Comparison of ENCODE assay signal across 17 cellular contexts in genomic region chr7:105325225-105325904, GRCh38.
DNase-seq lines count a peak whose midpoint lies in the region; ATAC-seq and TF ChIP-seq lines count a peak whose summit lies in the region.
"Had no signal": no experiment of that assay in that cellular context is flagged by ENCODE, and none has a peak within 500 bp of the region (broad histone marks: within the 10 kb centered on the region; RNA-seq: fewer than 3 reads in every experiment).

No MANE protein-coding gene starts in this region.

- no peaks in the 10 kb centered on the region; the same call in 1 of the 2 replicates for H3K4me1 ChIP-seq in GM23338 (ENCODE audit: insufficient read depth)
- H3K4me1 ChIP-seq: HAP-1 had no signal

- H3K36me3 ChIP-seq in GM23338 (ENCODE audit: insufficient read depth) = no peaks in the 10 kb centered on the region
- H3K36me3 ChIP-seq: HAP-1, left ventricle myocardium inferior, neural progenitor cell had no signal

- peak overlapping the region; percentile 39; the same call in 1 of the 2 replicates for H3K27ac ChIP-seq in GM23338 (ENCODE audit: low read depth)
- H3K27ac ChIP-seq: C4-2B, left ventricle myocardium inferior, neural progenitor cell had no signal

- no peak overlapping the region for H3K4me2 ChIP-seq in GM23338
- H3K4me2 ChIP-seq: neural progenitor cell had no signal

- H3K4me3 Mint-ChIP-seq in GM23338 = no peak overlapping the region
- H3K4me3 Mint-ChIP-seq in naive B cell = no peak overlapping the region
- H3K4me3 Mint-ChIP-seq in activated CD4-positive, alpha-beta T cell treated with anti-CD3 and anti-CD28 coated beads, Interleukin-2, amount 10 ng/mL, durations not matched to agents 24 days and 14 days = no peak overlapping the region
- H3K4me3 Mint-ChIP-seq: activated T-cell treated with anti-CD3 and anti-CD28 coated beads, Interleukin-2, amount 50 U/mL, for 72 hours; neural progenitor cell had no signal

- no peaks in the 10 kb centered on the region for H3K4me1 Mint-ChIP-seq in GM23338
- H3K4me1 Mint-ChIP-seq in naive B cell = peaks cover 40 to 70% (median 47%) of the 10 kb centered on the region in 3 donors
- H3K4me1 Mint-ChIP-seq in activated CD4-positive, alpha-beta T cell treated with anti-CD3 and anti-CD28 coated beads, Interleukin-2, amount 10 ng/mL, durations not matched to agents 24 days and 14 days = peaks cover 19% of the 10 kb centered on the region

- H3K27me3 ChIP-seq in GM23338 (ENCODE audit: insufficient read depth) = no peaks in the 10 kb centered on the region
- H3K27me3 ChIP-seq: neural progenitor cell had no signal

- H3K27me3 Mint-ChIP-seq in GM23338 (ENCODE audit: insufficient read depth, low read depth, poor library complexity) (peaks cover 5% of the 10 kb centered on the region), naive B cell (no peaks in the 10 kb centered on the region)
- no peaks in the 10 kb centered on the region for H3K27me3 Mint-ChIP-seq in activated CD4-positive, alpha-beta T cell treated with anti-CD3 and anti-CD28 coated beads, Interleukin-2, amount 10 ng/mL, durations not matched to agents 24 days and 14 days

- no peak for TF ChIP-seq CTCF in GM23338 (conservative IDR thresholded peaks at IDR 0.05; ENCODE audit: low read depth in 2 of 2)

- no peak for DNase-seq in GM23338 (ENCODE audit: low spot score)
- DNase-seq in KBM-7 = peak; percentile 40
- DNase-seq in naive B cell = peak; percentile 27
- DNase-seq in activated CD4-positive, alpha-beta T cell treated with anti-CD3 and anti-CD28 coated beads, Interleukin-2, amount 10 ng/mL, durations not matched to agents 24 days and 14 days = no peak
- no peak for DNase-seq in NCI-H2107 treated with DMSO at 0.1 percent for 48 hours (lab: John Stamatoyannopoulos, UW; ENCODE audit: unreplicated experiment)
- DNase-seq in NCI-H146 treated with DMSO at 0.1 percent for 48 hours (lab: John Stamatoyannopoulos, UW; ENCODE audit: unreplicated experiment) = no peak
- DNase-seq: activated T-cell treated with anti-CD3 and anti-CD28 coated beads, Interleukin-2, amount 50 U/mL, for 72 hours; amniotic stem cell; cortex of kidney; hypothalamus; left ventricle myocardium inferior; NCI-H2081 had no signal

- no peaks in the 10 kb centered on the region; the same call in 1 of the 2 replicates for H3K9me2 ChIP-seq in GM23338 (ENCODE audit: insufficient read depth)

- H3K79me2 ChIP-seq in GM23338 (replicated peaks; ENCODE audit: insufficient read depth) = peaks cover 99% of the 10 kb centered on the region

- peak; percentile 68 for ATAC-seq in GM18867 (IDR thresholded peaks at IDR 0.05; ENCODE audit: unreplicated experiment)
- no peak for ATAC-seq in GM23338
- ATAC-seq in naive B cell (ENCODE audit: low read depth in 2 of 2) = peak; percentile 73 to 74
- ATAC-seq in HG03457 (IDR thresholded peaks at IDR 0.05; ENCODE audit: unreplicated experiment) = no peak
- ATAC-seq: activated T-cell treated with anti-CD3 and anti-CD28 coated beads, Interleukin-2, amount 50 U/mL, for 72 hours had no signal

- intact Hi-C loops in activated CD4-positive, alpha-beta T cell treated with anti-CD3 and anti-CD28 coated beads, Interleukin-2, amount 10 ng/mL, durations not matched to agents 24 days and 14 days (cut with micrococcal nuclease) = no loop called here

- H4K20me1 ChIP-seq in GM23338 (replicated peaks; ENCODE audit: insufficient read depth) = peaks cover 42% of the 10 kb centered on the region

- peaks cover 6% of the 10 kb centered on the region; the same call in 2 of the 3 replicates for H3K36me3 Mint-ChIP-seq in GM23338 (ENCODE audit: low read depth)
- no peaks in the 10 kb centered on the region for H3K36me3 Mint-ChIP-seq in naive B cell
- H3K36me3 Mint-ChIP-seq in activated CD4-positive, alpha-beta T cell treated with anti-CD3 and anti-CD28 coated beads, Interleukin-2, amount 10 ng/mL, durations not matched to agents 24 days and 14 days (ENCODE audit: low read depth) = peaks cover 4% of the 10 kb centered on the region

- no peaks in the 10 kb centered on the region; the same call in 2 of the 3 replicates for H3K9me3 Mint-ChIP-seq in GM23338
- H3K9me3 Mint-ChIP-seq in naive B cell = peaks cover 0 to 2% (median 0%) of the 10 kb centered on the region in 7 donors
- no peaks in the 10 kb centered on the region for H3K9me3 Mint-ChIP-seq in activated CD4-positive, alpha-beta T cell treated with anti-CD3 and anti-CD28 coated beads, Interleukin-2, amount 10 ng/mL, durations not matched to agents 24 days and 14 days
- H3K9me3 Mint-ChIP-seq: activated T-cell treated with anti-CD3 and anti-CD28 coated beads, Interleukin-2, amount 50 U/mL, for 72 hours had no signal

- peak overlapping the region; percentile 51; the same call in 1 of the 2 replicates for H3K27ac Mint-ChIP-seq in GM23338
- peak overlapping the region in 2 of 6 donors; percentile 48 to 90 for H3K27ac Mint-ChIP-seq in naive B cell
- H3K27ac Mint-ChIP-seq in activated CD4-positive, alpha-beta T cell treated with anti-CD3 and anti-CD28 coated beads, Interleukin-2, amount 10 ng/mL, durations not matched to agents 24 days and 14 days = no peak overlapping the region
- H3K27ac Mint-ChIP-seq: activated T-cell treated with anti-CD3 and anti-CD28 coated beads, Interleukin-2, amount 50 U/mL, for 72 hours; neural progenitor cell had no signal

- 0 out of 2 replicates have a peak, but pooled peaks cover under 1% of the 10 kb centered on the region for H3F3A ChIP-seq in GM23338 (replicated peaks; ENCODE audit: low read depth)

- H2AFZ ChIP-seq in GM23338 = no peak overlapping the region
- H2AFZ ChIP-seq: neural progenitor cell had no signal

- in situ Hi-C loops in KBM-7 (cut with MboI; ENCODE audit: low pct_unique_long_range_greater_than_20kb, low sequenced_read_pairs) = no loop called here

- H3K4me3 ChIP-seq in GM23338 = no peak overlapping the region
- H3K4me3 ChIP-seq: HAP-1, left ventricle myocardium inferior, neural progenitor cell had no signal

TF ChIP-seq in GM23338, 12 proteins besides CTCF, POLR2A, EP300 and RAD21:
- TF ChIP-seq EZH2phosphoT487 (IDR thresholded peaks at IDR 0.05; ENCODE audit: unreplicated experiment) = no peak
- no peak for TF ChIP-seq ETS1 (IDR thresholded peaks at IDR 0.05)
- no peak for TF ChIP-seq STAT1 (IDR thresholded peaks at IDR 0.05; ENCODE audit: unreplicated experiment)
TF ChIP-seq in GM23338: peak in this region for 0.

Comparison
In these comparisons a context has a peak if more than half of its experiments do, and no peak if none do; other contexts are left out.
1. ATAC-seq: peak in GM18867 (single experiment) and naive B cell (2 of 2); none in GM23338 (single experiment) and HG03457 (single experiment).
2. DNase-seq: peak in KBM-7 (single experiment) and naive B cell (single experiment); none in GM23338 (single experiment), activated CD4-positive, alpha-beta T cell treated with anti-CD3 and anti-CD28 coated beads, Interleukin-2, amount 10 ng/mL, durations not matched to agents 24 days and 14 days (single experiment), NCI-H2107 treated with DMSO at 0.1 percent for 48 hours (single experiment) and NCI-H146 treated with DMSO at 0.1 percent for 48 hours (single experiment).